22 cellular contexts compared by ENCODE assay signal in genomic region chr15:90423920-90424319, GRCh38. TPM values are rescaled to one million over a fixed set of nuclear protein-coding genes. Genes with fewer than 3 reads are reported as not detected.
DNase-seq lines count a peak whose midpoint lies in the region; ATAC-seq, FAIRE-seq and TF ChIP-seq lines count a peak whose summit lies in the region.
"Had no signal": no experiment of that assay in that cellular context is flagged by ENCODE, and none has a peak within 500 bp of the region (broad histone marks: within the 10 kb centered on the region; RNA-seq: fewer than 3 reads in every experiment).

No MANE protein-coding gene starts in this region.

- H3K4me3 ChIP-seq in coronary artery: peak overlapping the region; percentile 17
- no peak overlapping the region for H3K4me3 ChIP-seq in urinary bladder (ENCODE audit: low read depth, low read length)
- H3K4me3 ChIP-seq: A549 had no signal

- H3K27ac ChIP-seq in coronary artery (peak overlapping the region; percentile 24 to 33), urinary bladder (ENCODE audit: low read depth) (peak overlapping the region; percentile 50)
- H3K27ac ChIP-seq: A549 had no signal

- no peaks in the 10 kb centered on the region for H3K36me3 ChIP-seq in urinary bladder (ENCODE audit: insufficient read depth)

- ATAC-seq in Right ventricle myocardium superior (ENCODE audit: poor library complexity): peak; percentile 32
- ATAC-seq: A549; activated CD8-positive, alpha-beta T cell treated with anti-CD3 and anti-CD28 coated beads, Interleukin-2, amount 10 ng/mL, durations not matched to agents 7 days and 5 days; PC-3 had no signal

- DNase-seq in Right ventricle myocardium superior (no peak), cardiac septum (ENCODE audit: low spot score) (no peak), coronary artery (ENCODE audit: low spot score) (no peak), putamen (ENCODE audit: low spot score) (no peak), HTR-8/SVneo (ENCODE audit: insufficient read length, low spot score) (no peak), NAMALWA (ENCODE audit: low spot score) (no peak)
- DNase-seq: activated CD8-positive, alpha-beta T cell treated with anti-CD3 and anti-CD28 coated beads, Interleukin-2, amount 10 ng/mL, durations not matched to agents 7 days and 5 days; anterior cingulate cortex; Caco-2; NCI-H2081 treated with DMSO at 0.1 percent for 48 hours; NCI-H69; PC-3; stimulated activated CD4-positive, alpha-beta T cell treated with anti-CD3 and anti-CD28 coated beads, Interleukin-4, amount 100 ng/mL, for 24 hours; trophoblast cell had no signal

- H3K4me1 Mint-ChIP-seq in nephron: peaks cover 44% of the 10 kb centered on the region

- TF ChIP-seq CTCF in coronary artery (IDR thresholded peaks at IDR 0.05) (no peak), nephron (IDR thresholded peaks at IDR 0.05; ENCODE audit: unreplicated experiment in 3 of 3) (no peak)

- no peaks in the 10 kb centered on the region for H3K36me3 Mint-ChIP-seq in nephron (ENCODE audit: low read depth)
- H3K36me3 Mint-ChIP-seq: IgD-negative memory B cell had no signal

- no peaks in the 10 kb centered on the region for H3K9me3 Mint-ChIP-seq in nephron
- H3K9me3 Mint-ChIP-seq: IgD-negative memory B cell, memory B cell, neural crest cell had no signal

- H3K4me3 Mint-ChIP-seq in nephron: peak overlapping the region in 1 of 3 experiments; percentile 16
- H3K4me3 Mint-ChIP-seq: activated CD8-positive, alpha-beta T cell treated with anti-CD3 and anti-CD28 coated beads, Interleukin-2, amount 10 ng/mL, durations not matched to agents 7 days and 5 days; memory B cell; neural crest cell had no signal

- H3K4me1 ChIP-seq in urinary bladder (ENCODE audit: insufficient read depth): peaks cover 6% of the 10 kb centered on the region

- WGBS in urinary bladder: 33% methylated on average over 4 of the region's 4 CpGs

- no peaks in the 10 kb centered on the region for H3K27me3 Mint-ChIP-seq in nephron (ENCODE audit: low read depth)
- H3K27me3 Mint-ChIP-seq: IgD-negative memory B cell, memory B cell had no signal

- intact Hi-C loops in Right ventricle myocardium superior (cut with DNase I) (no loop called here), cardiac septum (cut with DNase I) (no loop called here)

- H3K27ac Mint-ChIP-seq in nephron: peak overlapping the region; percentile 35 to 86 (median 57)
- H3K27ac Mint-ChIP-seq: activated CD8-positive, alpha-beta T cell treated with anti-CD3 and anti-CD28 coated beads, Interleukin-2, amount 10 ng/mL, durations not matched to agents 7 days and 5 days; IgD-negative memory B cell had no signal

- no peak for FAIRE-seq in HTR-8/SVneo (lab: Jason Lieb, UNC)
- FAIRE-seq: A549, endothelial cell of umbilical vein, TTC549 had no signal

RNA-seq across cellular contexts. Expression of gene IQGAP1, which starts 35.9 kb away (rescaled TPM):
- total RNA-seq in Right ventricle myocardium superior (39.4 TPM), cardiac septum (45.6 TPM), urinary bladder (257 TPM)
- 147 TPM for polyA plus RNA-seq in urinary bladder
